ENCODE assay signal across 22 cellular contexts in the genomic region with DNA sequence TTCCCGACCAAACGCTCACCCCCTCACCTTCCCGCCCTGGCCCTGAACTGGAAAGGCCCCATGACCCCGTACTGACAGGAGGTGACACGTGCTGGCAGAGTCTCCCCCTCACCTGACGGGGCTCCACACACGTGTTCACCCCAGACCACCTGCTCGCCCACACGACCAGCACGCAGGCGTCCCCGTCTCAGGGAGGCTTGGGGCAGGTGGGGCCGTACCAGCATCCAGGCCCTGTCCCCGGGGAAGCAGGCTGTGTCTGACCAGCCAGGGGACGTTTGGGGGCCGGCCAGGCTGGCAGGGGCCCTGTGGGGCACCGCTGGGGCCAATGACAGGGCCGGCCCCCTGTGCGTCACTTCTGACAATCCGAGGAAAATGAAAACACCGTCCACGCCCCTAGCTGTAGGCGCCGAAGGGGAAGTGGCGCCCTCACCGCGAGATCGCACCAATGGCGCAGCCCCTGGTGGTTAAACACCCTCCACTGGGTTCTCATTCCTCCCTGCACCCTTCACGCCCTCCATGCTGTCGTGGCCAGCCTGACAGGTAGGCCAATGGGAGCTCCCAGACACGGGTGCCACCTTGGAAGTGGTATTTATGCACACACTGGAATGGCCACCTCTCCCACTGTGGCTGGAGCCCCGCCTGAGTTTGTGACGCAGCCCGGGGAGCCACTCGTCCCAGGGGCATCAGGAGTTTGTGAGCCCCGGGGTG.
"Had no signal": no experiment of that assay in that cellular context is flagged by ENCODE, and none has a peak within 500 bp of the region (broad histone marks: within the 10 kb centered on the region; RNA-seq: fewer than 3 reads in every experiment).

No MANE protein-coding gene starts in this region.

- DNase-seq: activated CD4-positive, alpha-beta T cell treated with anti-CD3 and anti-CD28 coated beads, Interleukin-2, amount 50 U/mL, for 1 hour; activated CD4-positive, CD25-positive, alpha-beta regulatory T cell treated with anti-CD3 and anti-CD28 coated beads, Interleukin-2, amount 50 U/mL, for 72 hours; activated naive CD4-positive, alpha-beta T cell; activated T-cell treated with anti-CD3 and anti-CD28 coated beads, Interleukin-2, amount 50 U/mL, for 4 hours; adrenal gland; brain microvascular endothelial cell; central memory CD4-positive, alpha-beta T cell; effector memory CD4-positive, alpha-beta T cell; hippocampal formation; lower lobe of right lung; nucleus accumbens; stimulated activated CD4-positive, alpha-beta T cell treated with anti-CD3 and anti-CD28 coated beads, Interleukin-4, amount 100 ng/mL, for 24 hours; stimulated activated naive CD4-positive, alpha-beta T cell treated with Interleukin-2 at 50 U/mL for 16 hours; T-helper 1 cell; WERI-Rb-1 had no signal

- H3K4me3 ChIP-seq: adrenal gland, ascending aorta, esophagus muscularis mucosa, lower lobe of right lung, thoracic aorta, vagina had no signal

- ATAC-seq: activated T-cell treated with anti-CD3 and anti-CD28 coated beads, Interleukin-2, amount 50 U/mL, for 4 hours; lower lobe of right lung had no signal

- H3K27me3 ChIP-seq: adrenal gland, ascending aorta, brain microvascular endothelial cell, esophagus muscularis mucosa, vagina had no signal

- FAIRE-seq: colon, frontal cortex, TTC549 had no signal

- H3K36me3 ChIP-seq: brain microvascular endothelial cell had no signal

- H3K9me3 ChIP-seq: adrenal gland, ascending aorta, esophagus muscularis mucosa, lower lobe of right lung, thoracic aorta, vagina had no signal

- H3K27ac ChIP-seq: adrenal gland, ascending aorta, brain microvascular endothelial cell, esophagus muscularis mucosa, lower lobe of right lung, thoracic aorta, vagina, WERI-Rb-1 had no signal

- H3K4me1 ChIP-seq: adrenal gland, ascending aorta, esophagus muscularis mucosa, lower lobe of right lung, vagina had no signal
